In the genomic region with DNA sequence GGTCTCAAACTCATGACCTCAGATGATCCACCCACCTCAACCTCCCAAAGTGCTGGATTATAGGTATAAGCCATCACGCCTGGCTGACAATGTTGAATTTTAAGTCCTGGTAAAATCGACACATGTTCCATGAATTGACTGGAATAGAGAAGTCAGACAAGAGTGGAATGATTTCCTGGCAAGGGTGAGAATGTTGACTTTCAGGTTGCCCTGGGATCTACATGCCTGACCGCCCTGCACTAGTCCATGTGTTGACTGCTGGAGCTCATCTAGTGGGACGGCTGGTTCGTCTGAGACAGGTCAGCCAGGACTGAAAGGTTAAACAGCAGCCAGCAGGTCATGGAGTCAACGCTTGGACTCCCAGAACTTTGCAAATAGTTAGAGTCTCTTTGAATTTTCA, we compare ENCODE assay signal across 17 cellular contexts.
"Had no signal": no experiment of that assay in that cellular context is flagged by ENCODE, and none has a peak within 500 bp of the region (broad histone marks: within the 10 kb centered on the region; RNA-seq: fewer than 3 reads in every experiment).

No MANE protein-coding gene starts in this region.

- H3K27ac ChIP-seq: hepatocyte, prostate gland had no signal

- H3K4me1 ChIP-seq: prostate gland had no signal

- H3K4me3 ChIP-seq: breast epithelium, dorsolateral prefrontal cortex, hepatocyte, prostate gland, sigmoid colon had no signal

- DNase-seq: activated CD4-positive, alpha-beta memory T cell treated with anti-CD3 and anti-CD28 coated beads for 36 hours; activated CD4-positive, CD25-positive, alpha-beta regulatory T cell treated with anti-CD3 and anti-CD28 coated beads, Interleukin-2, amount 50 U/mL, for 72 hours; activated gamma-delta T cell treated with Interleukin-2 at 50 U/mL for 16 hours; activated naive CD8-positive, alpha-beta T cell treated with anti-CD3 and anti-CD28 coated beads, Interleukin-2, amount 10 ng/mL, durations not matched to agents 7 days and 5 days; activated T-cell treated with anti-CD3 and anti-CD28 coated beads, Interleukin-2, amount 50 U/mL, for 72 hours; aorta; dorsolateral prefrontal cortex; foreskin melanocyte; naive thymus-derived CD4-positive, alpha-beta T cell; occipital lobe; sigmoid colon; stimulated activated CD4-positive, alpha-beta T cell treated with anti-CD3 and anti-CD28 coated beads, Interleukin-2, amount 100 ng/mL, for 24 hours; stimulated activated naive B cell treated with anti-CD40 and anti-IgM and Interleukin-4, amounts not matched to agents 10 μg/mL and 1 μg/mL and 100 μg/mL, for 72 hours; SW 1271 had no signal

- H3K27me3 ChIP-seq: breast epithelium, dorsolateral prefrontal cortex, hepatocyte, sigmoid colon had no signal

- ATAC-seq: activated T-cell treated with anti-CD3 and anti-CD28 coated beads, Interleukin-2, amount 50 U/mL, for 72 hours; naive thymus-derived CD4-positive, alpha-beta T cell; stimulated activated naive B cell treated with anti-CD40 and anti-IgM and Interleukin-4, amounts not matched to agents 10 μg/mL and 1 μg/mL and 100 μg/mL, for 72 hours had no signal

- H3K36me3 ChIP-seq: breast epithelium, prostate gland, sigmoid colon had no signal

- H3K9me3 ChIP-seq: breast epithelium, prostate gland, sigmoid colon had no signal
